1 cellular context compared by ENCODE assay signal in genomic region chr4:8472689-8473197, GRCh38.
TF ChIP-seq lines count a peak whose summit lies in the region.

No MANE protein-coding gene starts in this region.

TF ChIP-seq in GM23338, 12 proteins besides CTCF, POLR2A, EP300 and RAD21 (continued from another document):
- TF ChIP-seq ZNF462 (CRISPR knock-in tag; IDR thresholded peaks at IDR 0.05), result no peak
